ENCODE assay signal across 20 cellular contexts in the genomic region with DNA sequence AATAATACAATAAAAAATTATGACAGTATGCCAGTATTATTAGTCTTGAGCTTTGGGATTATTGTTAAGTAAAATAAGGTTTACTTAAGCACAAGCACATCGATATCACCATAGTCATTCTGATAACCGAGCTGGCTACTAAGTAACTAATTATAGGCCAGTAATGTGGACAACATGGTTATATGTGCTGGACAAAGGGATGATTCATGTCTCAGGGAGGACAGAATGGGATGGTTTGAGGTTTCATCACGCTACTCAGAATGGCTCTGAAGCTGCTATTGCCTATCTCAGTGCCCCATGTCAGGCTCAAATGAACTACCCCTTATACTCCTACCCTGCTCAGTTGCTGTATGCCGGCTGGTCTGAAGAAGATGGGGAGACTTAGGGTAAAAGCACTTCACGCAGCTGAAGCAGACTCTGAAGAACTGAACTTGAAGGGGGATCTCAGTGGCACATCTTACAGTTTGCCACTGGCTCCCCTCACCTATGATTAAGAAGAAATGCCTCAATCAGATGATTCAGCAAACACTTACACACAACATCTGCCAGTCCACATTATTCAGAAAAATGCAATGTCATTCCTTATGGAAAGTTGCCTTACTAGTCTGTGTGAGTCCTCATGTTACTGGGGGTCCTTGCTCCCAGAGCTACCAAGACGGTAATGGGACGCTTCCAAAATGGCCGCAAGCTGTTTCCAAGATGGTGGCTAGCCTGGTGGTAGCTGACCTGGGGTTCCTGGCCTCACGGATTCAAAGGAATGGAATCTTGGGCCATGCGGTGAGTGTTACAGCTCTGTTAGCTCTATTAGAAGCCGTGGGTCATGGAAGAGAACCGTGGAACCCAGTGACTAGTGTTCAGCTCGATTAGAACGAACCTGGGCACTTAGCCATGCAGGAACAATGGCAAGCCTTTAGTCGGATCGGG.
DNase-seq lines count a peak whose midpoint lies in the region; ATAC-seq and TF ChIP-seq lines count a peak whose summit lies in the region.
"Had no signal": no experiment of that assay in that cellular context is flagged by ENCODE, and none has a peak within 500 bp of the region (broad histone marks: within the 10 kb centered on the region; RNA-seq: fewer than 3 reads in every experiment).

No MANE protein-coding gene starts in this region.

- no peak overlapping the region for H3K4me3 ChIP-seq in kidney epithelial cell (ENCODE audit: low read depth, low read length)
- no peak overlapping the region for H3K4me3 ChIP-seq in spleen
- H3K4me3 ChIP-seq: BLaER1 treated with 17β-estradiol and CSF1 and Interleukin-3, amounts not matched to agents 10 nM and 100 nM; SJSA1 had no signal

- no peak overlapping the region for H3K27ac ChIP-seq in spleen
- H3K27ac ChIP-seq: 22Rv1; BLaER1 treated with 17β-estradiol and CSF1 and Interleukin-3, amounts not matched to agents 10 nM and 100 nM; HL-60; SJSA1 had no signal

- TF ChIP-seq POLR2A in spleen (IDR thresholded peaks at IDR 0.05) = no peak

- H3K9me3 ChIP-seq in spleen = no peaks in the 10 kb centered on the region
- H3K9me3 ChIP-seq: SJSA1 had no signal

- intact Hi-C loops in spleen (cut with DNase I; ENCODE audit: low total_unique reads) = no loop called here

- no peak for ATAC-seq in GM21381 (IDR thresholded peaks at IDR 0.05; ENCODE audit: unreplicated experiment)
- ATAC-seq: HCT116 had no signal

- TF ChIP-seq CTCF in kidney epithelial cell (IDR thresholded peaks at IDR 0.05; ENCODE audit: insufficient read depth, low read length, poor library complexity, severe bottlenecking) = no peak
- no peak for TF ChIP-seq CTCF in spleen (IDR thresholded peaks at IDR 0.05 in 8 of 11, conservative IDR thresholded peaks at IDR 0.05 in 3 of 11)

- H3K4me1 ChIP-seq in spleen = peaks cover 0 to 18% (median 0%) of the 10 kb centered on the region in 6 donors
- H3K4me1 ChIP-seq: BLaER1 treated with 17β-estradiol and CSF1 and Interleukin-3, amounts not matched to agents 10 nM and 100 nM; SJSA1 had no signal

- WGBS in spleen, 5 donors = 93 to 97% (median 94%) methylated on average over 16 of the region's 16 CpGs

- no peaks in the 10 kb centered on the region for H3K27me3 ChIP-seq in kidney epithelial cell (ENCODE audit: control insufficient read depth, insufficient read depth, low read length)
- no peaks in the 10 kb centered on the region for H3K27me3 ChIP-seq in spleen (replicated peaks in 1 of 7)
- H3K27me3 ChIP-seq: BLaER1 treated with 17β-estradiol and CSF1 and Interleukin-3, amounts not matched to agents 10 nM and 100 nM; SJSA1 had no signal

- H3K36me3 ChIP-seq in kidney epithelial cell (ENCODE audit: control insufficient read depth, insufficient read depth, low read length) (no peaks in the 10 kb centered on the region), spleen (peaks cover 0 to 45% (median 15%) of the 10 kb centered on the region in 6 donors)
- H3K36me3 ChIP-seq: SJSA1 had no signal

- DNase-seq in NCI-H146 (lab: John Stamatoyannopoulos, UW) (peak; percentile 23), NCI-H146 treated with DMSO at 0.1 percent for 48 hours (lab: John Stamatoyannopoulos, UW; ENCODE audit: unreplicated experiment) (no peak), LHCN-M2 (ENCODE audit: low read depth) (peak; percentile 13), kidney epithelial cell (ENCODE audit: low read depth) (peak; percentile 9), spleen (peak; percentile 40), CD1c-positive myeloid dendritic cell (ENCODE audit: extremely low spot score) (no peak)
- no peak for DNase-seq in activated CD4-positive, alpha-beta T cell treated with anti-CD3 and anti-CD28 coated beads for 4 hours
- DNase-seq: DMS153, EL, Kasumi-1, NCI-H1417 treated with DMSO at 0.1 percent for 48 hours, NCI-H345, NCI-H526 treated with DMSO at 0.1 percent for 48 hours, OCI-M1 had no signal

Comparison
In these comparisons a context has a peak if more than half of its experiments do, and no peak if none do; other contexts are left out.
1. DNase-seq: peak in NCI-H146 (single experiment), LHCN-M2 (single experiment), kidney epithelial cell (single experiment) and spleen (single experiment); none in NCI-H146 treated with DMSO at 0.1 percent for 48 hours (single experiment), CD1c-positive myeloid dendritic cell (single experiment) and activated CD4-positive, alpha-beta T cell treated with anti-CD3 and anti-CD28 coated beads for 4 hours (0 of 2).